8 cellular contexts compared by ENCODE assay signal in the genomic region with DNA sequence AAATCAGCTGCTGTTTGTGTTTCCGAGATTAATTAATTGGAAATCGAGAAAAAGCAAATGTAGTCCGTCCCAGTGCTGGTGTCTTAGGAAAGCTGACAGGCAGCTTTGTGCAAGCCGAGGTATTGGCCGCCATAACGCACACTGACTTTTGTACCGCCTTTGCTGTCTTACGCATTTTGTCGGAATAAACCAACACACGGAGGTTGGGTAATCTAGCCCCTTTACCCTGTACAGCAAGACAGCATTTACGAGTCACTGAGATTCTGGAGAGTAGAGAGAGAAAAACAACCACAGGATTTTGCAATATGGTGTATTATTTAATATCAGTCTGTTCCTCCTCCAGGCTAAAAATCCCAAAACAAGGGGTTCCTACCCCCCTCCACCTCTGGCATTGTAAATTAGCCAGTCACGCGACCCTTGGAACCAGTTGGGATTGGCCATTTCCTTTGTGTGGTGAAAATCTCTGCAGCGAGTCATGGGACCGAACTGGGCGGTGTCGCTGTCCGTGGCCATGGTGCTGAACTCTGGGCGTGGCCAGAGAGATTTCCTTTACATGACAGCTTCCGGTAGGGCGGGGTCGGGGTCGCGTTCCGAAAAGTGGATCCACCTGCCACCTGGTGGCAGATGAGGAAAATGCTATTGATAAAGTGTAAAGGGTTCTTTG. TPM values are rescaled to one million over a fixed set of nuclear protein-coding genes. Genes with fewer than 3 reads are reported as not detected.
DNase-seq lines count a peak whose midpoint lies in the region; ATAC-seq and TF ChIP-seq lines count a peak whose summit lies in the region.

No MANE protein-coding gene starts in this region.

- no peaks in the 10 kb centered on the region for H4K20me1 ChIP-seq in neural cell (ENCODE audit: insufficient read depth)

- TF ChIP-seq POLR2A in gastroesophageal sphincter (IDR thresholded peaks at IDR 0.05): peak in 1 of 2 donors; percentile 17

- no peaks in the 10 kb centered on the region for H3K9me2 ChIP-seq in neural cell (ENCODE audit: insufficient read depth, low read length)

- TF ChIP-seq CTCF in gastroesophageal sphincter (IDR thresholded peaks at IDR 0.05) (peak; percentile 76 to 88 (median 84)), neural cell (IDR thresholded peaks at IDR 0.05; ENCODE audit: poor library complexity, severe bottlenecking) (peak; percentile 96)

- H3F3A ChIP-seq in neural cell (ENCODE audit: insufficient read depth, low read length, poor library complexity, severe bottlenecking): no peaks in the 10 kb centered on the region

- TF ChIP-seq RAD21 in neural cell (conservative IDR thresholded peaks at IDR 0.05): peak; percentile 98

- peak overlapping the region; percentile 78 for H3K4me2 ChIP-seq in neural cell (ENCODE audit: low read length)

- no peak for TF ChIP-seq EP300 in gastroesophageal sphincter (IDR thresholded peaks at IDR 0.05)
- peak; percentile 65 for TF ChIP-seq EP300 in neural cell (conservative IDR thresholded peaks at IDR 0.05; ENCODE audit: poor library complexity, severe bottlenecking)

- H3K9ac ChIP-seq in neural cell (ENCODE audit: low read length): peak overlapping the region; percentile 92

- no peaks in the 10 kb centered on the region for H3K36me3 ChIP-seq in gastroesophageal sphincter
- H3K36me3 ChIP-seq in neural cell (ENCODE audit: insufficient read depth, low read length): no peaks in the 10 kb centered on the region

- ATAC-seq in GM19351 (IDR thresholded peaks at IDR 0.05; ENCODE audit: unreplicated experiment) (peak; percentile 82), gastroesophageal sphincter (peak; percentile 96)

- peaks cover 20% of the 10 kb centered on the region for H3K27me3 ChIP-seq in gastroesophageal sphincter
- H3K27me3 ChIP-seq in neural cell (ENCODE audit: insufficient read depth, low read depth, low read length): no peaks in the 10 kb centered on the region

- H3K4me1 ChIP-seq in gastroesophageal sphincter: peaks cover 0 to 23% (median 3%) of the 10 kb centered on the region in 3 donors

- DNase-seq in AG08396 (ENCODE audit: low spot score) (peak; percentile 87), LoVo (ENCODE audit: low spot score) (peak; percentile 82), RKO (ENCODE audit: low spot score) (peak; percentile 96), superior temporal gyrus (ENCODE audit: extremely low spot score) (peak; percentile 99)
- DNase-seq in activated effector memory CD4-positive, alpha-beta T cell treated with anti-CD3 and anti-CD28 coated beads, Interleukin-2, amount 50 U/mL, for 16 hours: peak; percentile 84

- H3K27ac ChIP-seq in gastroesophageal sphincter (peak overlapping the region; percentile 12 to 76 (median 69)), neural cell (ENCODE audit: low read length) (peak overlapping the region; percentile 99)

- H3K9me3 ChIP-seq in gastroesophageal sphincter (no peaks in the 10 kb centered on the region), neural cell (ENCODE audit: low read length) (no peaks in the 10 kb centered on the region)

- peak overlapping the region; percentile 83 for H2AFZ ChIP-seq in neural cell (ENCODE audit: low read depth, low read length)

- no peaks in the 10 kb centered on the region for H3K79me2 ChIP-seq in neural cell (replicated peaks; ENCODE audit: insufficient read depth, low read length)

- 2 to 4% methylated on average over 18 to 25 of the region's 25 CpGs for WGBS in gastroesophageal sphincter (ENCODE audit: low coverage in 1 of 2), 2 donors

- H3K4me3 ChIP-seq in gastroesophageal sphincter: peak overlapping the region; percentile 47 to 48
- H3K4me3 ChIP-seq in neural cell (ENCODE audit: low read length): peak overlapping the region; percentile 76

TF ChIP-seq in neural cell, 6 proteins besides CTCF, POLR2A, EP300 and RAD21:
- TF ChIP-seq POLR2AphosphoS5 (IDR thresholded peaks at IDR 0.05) (peak; percentile 100), TAF1 (IDR thresholded peaks at IDR 0.05; ENCODE audit: low read depth) (peak; percentile 97), SMC3 (conservative IDR thresholded peaks at IDR 0.05; ENCODE audit: poor library complexity) (peak; percentile 100), EZH2 (IDR thresholded peaks at IDR 0.05; ENCODE audit: borderline replicate concordance, insufficient read depth, low read length, poor library complexity, severe bottlenecking) (no peak), MXI1 (conservative IDR thresholded peaks at IDR 0.05; ENCODE audit: poor library complexity, severe bottlenecking) (peak; percentile 92)
- TF ChIP-seq, protein P1, sequence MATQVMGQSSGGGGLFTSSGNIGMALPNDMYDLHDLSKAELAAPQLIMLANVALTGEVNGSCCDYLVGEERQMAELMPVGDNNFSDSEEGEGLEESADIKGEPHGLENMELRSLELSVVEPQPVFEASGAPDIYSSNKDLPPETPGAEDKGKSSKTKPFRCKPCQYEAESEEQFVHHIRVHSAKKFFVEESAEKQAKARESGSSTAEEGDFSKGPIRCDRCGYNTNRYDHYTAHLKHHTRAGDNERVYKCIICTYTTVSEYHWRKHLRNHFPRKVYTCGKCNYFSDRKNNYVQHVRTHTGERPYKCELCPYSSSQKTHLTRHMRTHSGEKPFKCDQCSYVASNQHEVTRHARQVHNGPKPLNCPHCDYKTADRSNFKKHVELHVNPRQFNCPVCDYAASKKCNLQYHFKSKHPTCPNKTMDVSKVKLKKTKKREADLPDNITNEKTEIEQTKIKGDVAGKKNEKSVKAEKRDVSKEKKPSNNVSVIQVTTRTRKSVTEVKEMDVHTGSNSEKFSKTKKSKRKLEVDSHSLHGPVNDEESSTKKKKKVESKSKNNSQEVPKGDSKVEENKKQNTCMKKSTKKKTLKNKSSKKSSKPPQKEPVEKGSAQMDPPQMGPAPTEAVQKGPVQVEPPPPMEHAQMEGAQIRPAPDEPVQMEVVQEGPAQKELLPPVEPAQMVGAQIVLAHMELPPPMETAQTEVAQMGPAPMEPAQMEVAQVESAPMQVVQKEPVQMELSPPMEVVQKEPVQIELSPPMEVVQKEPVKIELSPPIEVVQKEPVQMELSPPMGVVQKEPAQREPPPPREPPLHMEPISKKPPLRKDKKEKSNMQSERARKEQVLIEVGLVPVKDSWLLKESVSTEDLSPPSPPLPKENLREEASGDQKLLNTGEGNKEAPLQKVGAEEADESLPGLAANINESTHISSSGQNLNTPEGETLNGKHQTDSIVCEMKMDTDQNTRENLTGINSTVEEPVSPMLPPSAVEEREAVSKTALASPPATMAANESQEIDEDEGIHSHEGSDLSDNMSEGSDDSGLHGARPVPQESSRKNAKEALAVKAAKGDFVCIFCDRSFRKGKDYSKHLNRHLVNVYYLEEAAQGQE (IDR thresholded peaks at IDR 0.05; ENCODE audit: borderline replicate concordance): peak; percentile 97

RNA-seq across cellular contexts. Expression of gene PCDHB1, which starts 10.3 kb away (rescaled TPM):
- total RNA-seq in gastroesophageal sphincter: under 1 TPM in 2 of 4 donors, not detected in 2; 0.05 to 0.13 TPM
- 0.10 TPM in 1 of 2 replicates, not detected in the other for polyA plus RNA-seq in neural cell
- polyA minus RNA-seq in neural cell: 0.12 and 0.24 TPM in 2 replicates

RNA-seq across cellular contexts. Expression of gene PCDHB2, which starts 53.5 kb away (rescaled TPM):
- 1 to 10 TPM; 1.4 to 3.0 (median 1.9) TPM for total RNA-seq in gastroesophageal sphincter
- polyA plus RNA-seq in neural cell: 103 and 105 TPM in 2 replicates
- polyA minus RNA-seq in neural cell: 193 and 195 TPM in 2 replicates

RNA-seq across cellular contexts. Expression of gene PCDHB3, which starts 59.4 kb away (rescaled TPM):
- 1 to 10 TPM in 3 of 4 donors, under 1 TPM in 1; 0.78 to 2.3 (median 2.0) TPM for total RNA-seq in gastroesophageal sphincter
- polyA plus RNA-seq in neural cell: 3.9 and 4.9 TPM in 2 replicates
- 43.3 and 53.9 TPM in 2 replicates for polyA minus RNA-seq in neural cell

Comparison
In these comparisons a context has a peak if more than half of its experiments do, and no peak if none do; other contexts are left out.
1. Peak in every context shown above with its lines: DNase-seq, ATAC-seq, H3K4me3 ChIP-seq and H3K27ac ChIP-seq.